21 cellular contexts compared by ENCODE assay signal in the genomic region with DNA sequence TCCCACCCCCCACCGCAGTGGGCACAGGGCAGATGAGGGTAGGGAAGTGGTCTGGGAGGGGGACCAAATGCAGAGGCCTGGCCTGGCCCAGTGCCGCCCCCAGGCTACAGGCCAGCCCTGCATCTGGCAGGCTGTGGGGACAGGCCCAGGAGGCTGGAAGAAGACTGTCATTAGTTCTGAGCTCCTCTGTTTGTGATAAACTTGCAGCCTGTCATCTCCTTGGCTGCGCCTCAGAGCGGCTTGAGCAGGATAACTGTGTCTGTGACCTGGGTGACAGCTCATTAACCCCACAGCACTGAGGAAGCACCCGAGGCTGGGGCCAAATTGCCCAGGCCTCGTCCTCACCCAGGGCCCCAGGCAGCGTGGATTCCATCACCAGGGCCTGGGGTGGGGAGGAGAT. TPM values are rescaled to one million over a fixed set of nuclear protein-coding genes. Genes with fewer than 3 reads are reported as not detected.
"Had no signal": no experiment of that assay in that cellular context is flagged by ENCODE, and none has a peak within 500 bp of the region (broad histone marks: within the 10 kb centered on the region; RNA-seq: fewer than 3 reads in every experiment).

No MANE protein-coding gene starts in this region.

- H3K9me3 ChIP-seq: body of pancreas, gastrocnemius medialis, mucosa of descending colon, sigmoid colon, testis had no signal

- DNase-seq: activated CD4-positive, alpha-beta T cell treated with anti-CD3 and anti-CD28 coated beads for 36 hours; activated CD8-positive, alpha-beta memory T cell treated with anti-CD3 and anti-CD28 coated beads, Interleukin-2, amount 50 U/mL, for 48 hours; activated CD8-positive, alpha-beta T cell treated with anti-CD3 and anti-CD28 coated beads, Interleukin-2, amount 10 ng/mL, durations not matched to agents 7 days and 5 days; activated naive CD4-positive, alpha-beta T cell treated with Interleukin-2 at 50 U/mL for 16 hours; body of pancreas; cortex of kidney; effector memory CD4-positive, alpha-beta T cell; gastrocnemius medialis; natural killer cell; occipital lobe; stimulated activated CD4-positive, alpha-beta T cell treated with anti-CD3 and anti-CD28 coated beads, Interleukin-12 subunit alpha, Interleukin-12 subunit beta, amount 100 ng/mL, for 4 hours; stimulated activated naive CD4-positive, alpha-beta T cell treated with Interleukin-2 at 50 U/mL for 16 hours; T-cell; testis; WERI-Rb-1 had no signal

- H3K4me3 ChIP-seq: body of pancreas, gastrocnemius medialis, hepatocyte, lung, mucosa of descending colon, sigmoid colon, testis had no signal

- H3K79me2 ChIP-seq: hepatocyte had no signal

- H3K27ac ChIP-seq: body of pancreas, epithelial cell of prostate, gastrocnemius medialis, hepatocyte, sigmoid colon, testis, WERI-Rb-1 had no signal

- H3K27me3 ChIP-seq: body of pancreas, gastrocnemius medialis, hepatocyte, sigmoid colon, testis had no signal

- H2AFZ ChIP-seq: hepatocyte had no signal

- ATAC-seq: activated CD4-positive, alpha-beta T cell treated with anti-CD3 and anti-CD28 coated beads for 36 hours; activated CD8-positive, alpha-beta T cell treated with anti-CD3 and anti-CD28 coated beads, Interleukin-2, amount 10 ng/mL, durations not matched to agents 7 days and 5 days; body of pancreas; gastrocnemius medialis; mucosa of descending colon; natural killer cell; T-cell had no signal

- H3K4me2 ChIP-seq: hepatocyte had no signal

- H3K36me3 ChIP-seq: gastrocnemius medialis, sigmoid colon, WERI-Rb-1 had no signal

RNA-seq across cellular contexts. Expression of gene ABCC3, which starts 23.9 kb away (rescaled TPM):
- total RNA-seq: activated CD4-positive, alpha-beta T cell treated with anti-CD3 and anti-CD28 coated beads for 36 hours; activated CD8-positive, alpha-beta T cell treated with anti-CD3 and anti-CD28 coated beads, Interleukin-2, amount 10 ng/mL, durations not matched to agents 7 days and 5 days; activated T-helper 1 cell treated with anti-CD3 and anti-CD28 coated beads, Interleukin-12 subunit alpha, Interleukin-12 subunit beta, Interleukin-2, Interleukin-4 antibody, amounts not matched to agents 30 ng/mL and 10 ng/mL and 1 ng/mL, durations not matched to agents 14 hours and 24 hours and 36 hours had no signal
